Comparison of ENCODE assay signal across 15 cellular contexts in genomic region chr1:234139966-234140365, GRCh38.
DNase-seq lines count a peak whose midpoint lies in the region; ATAC-seq and TF ChIP-seq lines count a peak whose summit lies in the region.
"Had no signal": no experiment of that assay in that cellular context is flagged by ENCODE, and none has a peak within 500 bp of the region (broad histone marks: within the 10 kb centered on the region; RNA-seq: fewer than 3 reads in every experiment).

No MANE protein-coding gene starts in this region.

- no peak overlapping the region for H3K27ac ChIP-seq in breast epithelium
- H3K27ac ChIP-seq: 22Rv1, brain microvascular endothelial cell had no signal

- intact Hi-C loops in MCF 10A (cut with micrococcal nuclease), result no loop called here
- intact Hi-C loops in breast epithelium (cut with DNase I; ENCODE audit: low total_unique reads), result no loop called here

- POLR2A ChIA-PET in MCF 10A (lab: Yijun Ruan, JAX), result no interaction called here

- no peaks in the 10 kb centered on the region for H3K36me3 Mint-ChIP-seq in MCF 10A (ENCODE audit: insufficient read depth, unreplicated experiment)
- H3K36me3 Mint-ChIP-seq: mesothelial cell of epicardium had no signal

- no peak overlapping the region for H3K4me3 Mint-ChIP-seq in MCF 10A (ENCODE audit: unreplicated experiment)
- H3K4me3 Mint-ChIP-seq: activated T-helper 1 cell treated with anti-CD3 and anti-CD28 coated beads, Interleukin-12 subunit alpha, Interleukin-12 subunit beta, Interleukin-2, Interleukin-4 antibody, amounts not matched to agents 30 ng/mL and 10 ng/mL and 1 ng/mL, durations not matched to agents 14 hours and 24 hours and 36 hours; mesothelial cell of epicardium had no signal

- H3K27me3 Mint-ChIP-seq in MCF 10A (ENCODE audit: insufficient read depth, unreplicated experiment), result no peaks in the 10 kb centered on the region

- no peaks in the 10 kb centered on the region for H3K9me3 ChIP-seq in breast epithelium
- H3K9me3 ChIP-seq: Caco-2 had no signal

- CTCF ChIA-PET in MCF 10A (lab: Yijun Ruan, JAX), result interaction anchor here (2.0 to 2.4 kb wide), 3 partner anchors 14 to 187 kb away, joined by 7 to 9 read pairs (median 9); no protein-coding TSS in a partner anchor

- peaks cover 0 to 4% of the 10 kb centered on the region in 2 donors for H3K27me3 ChIP-seq in breast epithelium
- H3K27me3 ChIP-seq: brain microvascular endothelial cell had no signal

- no TSS peak for BruUV-seq in MCF 10A (replicated peaks; lab: Mats Ljungman, UMichigan)

- no peak for ATAC-seq in GM19035 (IDR thresholded peaks at IDR 0.05; ENCODE audit: unreplicated experiment)
- ATAC-seq in HG03565 (IDR thresholded peaks at IDR 0.05; ENCODE audit: unreplicated experiment), result no peak

- peaks cover 12% of the 10 kb centered on the region for H3K9me3 Mint-ChIP-seq in MCF 10A (ENCODE audit: unreplicated experiment)
- H3K9me3 Mint-ChIP-seq: activated T-helper 1 cell treated with anti-CD3 and anti-CD28 coated beads, Interleukin-12 subunit alpha, Interleukin-12 subunit beta, Interleukin-2, Interleukin-4 antibody, amounts not matched to agents 30 ng/mL and 10 ng/mL and 1 ng/mL, durations not matched to agents 14 hours and 24 hours and 36 hours had no signal

- TF ChIP-seq CTCF in MCF 10A (IDR thresholded peaks at IDR 0.05; ENCODE audit: unreplicated experiment) (no peak), breast epithelium (IDR thresholded peaks at IDR 0.05) (no peak), fibroblast of mammary gland (conservative IDR thresholded peaks at IDR 0.05; ENCODE audit: control insufficient read depth, insufficient read depth, low read depth, low read length) (no peak)

- DNase-seq in MCF 10A (ENCODE audit: unreplicated experiment) (peak; percentile 98), breast epithelium (ENCODE audit: low spot score in 2 of 2) (no peak), SW 1271 (lab: John Stamatoyannopoulos, UW) (peak; percentile 90 to 93), fibroblast of mammary gland (ENCODE audit: low read depth) (peak; percentile 27), NCI-H187 treated with DMSO at 0.1 percent for 48 hours (lab: John Stamatoyannopoulos, UW) (no peak), GF-D8 (lab: John Stamatoyannopoulos, UW) (no peak)
- DNase-seq: brain microvascular endothelial cell, Caco-2, NCI-H1105 treated with DMSO at 0.1 percent for 48 hours, T-helper 2 cell had no signal

- no peaks in the 10 kb centered on the region for H3K4me1 ChIP-seq in breast epithelium
- H3K4me1 ChIP-seq: Caco-2 had no signal

- H3K4me1 Mint-ChIP-seq in MCF 10A (ENCODE audit: insufficient read depth, unreplicated experiment), result peaks cover 6% of the 10 kb centered on the region
- H3K4me1 Mint-ChIP-seq: mesothelial cell of epicardium had no signal

- H3K4me3 ChIP-seq in breast epithelium (no peak overlapping the region), fibroblast of mammary gland (ENCODE audit: control insufficient read depth, low read depth, low read length) (no peak overlapping the region)

- no peaks in the 10 kb centered on the region for H3K36me3 ChIP-seq in breast epithelium
- H3K36me3 ChIP-seq: brain microvascular endothelial cell had no signal

- TF ChIP-seq POLR2A in breast epithelium (IDR thresholded peaks at IDR 0.05), result no peak

- peak overlapping the region; percentile 11 for H3K27ac Mint-ChIP-seq in MCF 10A (ENCODE audit: low read depth, unreplicated experiment)
- H3K27ac Mint-ChIP-seq: activated T-helper 1 cell treated with anti-CD3 and anti-CD28 coated beads, Interleukin-12 subunit alpha, Interleukin-12 subunit beta, Interleukin-2, Interleukin-4 antibody, amounts not matched to agents 30 ng/mL and 10 ng/mL and 1 ng/mL, durations not matched to agents 14 hours and 24 hours and 36 hours; mesothelial cell of epicardium had no signal

Comparison
In these comparisons a context has a peak if more than half of its experiments do, and no peak if none do; other contexts are left out.
1. DNase-seq: peak in MCF 10A (single experiment), SW 1271 (2 of 2) and fibroblast of mammary gland (single experiment); none in breast epithelium (0 of 2), NCI-H187 treated with DMSO at 0.1 percent for 48 hours (single experiment) and GF-D8 (single experiment).